In the genomic region with DNA sequence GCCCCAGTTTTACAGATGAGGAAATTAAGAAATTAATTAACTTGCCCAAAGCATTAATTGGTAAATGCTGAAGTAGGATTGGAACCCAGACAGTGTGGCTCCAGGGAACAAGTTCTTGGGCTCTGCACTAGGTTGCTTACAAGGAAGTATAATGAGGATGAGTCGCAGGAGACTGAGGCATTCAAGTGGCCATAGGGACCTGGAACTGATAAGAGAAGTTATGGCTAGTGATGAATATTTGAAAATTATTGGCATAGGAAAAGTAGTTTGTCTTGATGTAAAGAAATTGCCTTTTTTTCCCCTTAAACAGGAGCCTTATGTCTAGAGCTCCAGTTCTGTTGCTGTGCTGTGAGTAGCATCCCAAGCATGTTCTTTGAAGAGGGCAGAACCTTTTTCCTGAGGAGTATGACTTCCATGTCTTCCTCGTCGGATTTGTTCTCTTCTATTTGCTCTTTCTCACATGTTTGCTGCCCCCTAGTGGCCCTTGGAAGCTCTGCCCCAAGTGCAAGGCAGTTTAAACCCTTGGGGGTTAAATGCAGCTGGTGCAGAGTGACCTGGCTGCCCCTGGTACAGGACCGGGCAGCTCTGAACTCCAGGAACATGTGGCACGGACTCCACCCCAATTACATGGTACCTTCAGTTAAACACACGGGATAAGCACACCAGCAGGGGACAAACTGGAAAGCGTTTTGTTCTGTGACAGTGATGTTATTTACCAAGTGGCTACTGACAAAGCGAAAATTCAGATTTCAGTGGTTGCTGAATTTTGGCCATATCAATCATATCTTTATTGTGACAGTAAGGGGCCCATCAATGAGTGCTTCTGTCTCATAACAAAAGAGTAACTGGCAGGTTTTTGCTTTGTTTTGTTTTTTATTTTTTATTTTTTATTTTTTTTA, we compare ENCODE assay signal across 8 cellular contexts.
DNase-seq lines count a peak whose midpoint lies in the region; ATAC-seq and TF ChIP-seq lines count a peak whose summit lies in the region.

No MANE protein-coding gene starts in this region.

- peak; percentile 81 for DNase-seq in AG20443 (ENCODE audit: low spot score)
- DNase-seq in HL-60 (ENCODE audit: low read depth in 1 of 2, low spot score in 1 of 2): peak; percentile 12 to 75
- DNase-seq in NOMO-1 treated with DMSO at 0.1 percent for 48 hours (lab: John Stamatoyannopoulos, UW; ENCODE audit: unreplicated experiment): peak; percentile 55
- DNase-seq in activated CD8-positive, alpha-beta memory T cell treated with anti-CD3 and anti-CD28 coated beads for 48 hours (ENCODE audit: low read depth in 2 of 3, low spot score in 2 of 3): peak; percentile 6 to 48 (median 21)
- peak; percentile 84 for DNase-seq in epithelial cell of esophagus (ENCODE audit: low read depth)
- peak; percentile 93 for DNase-seq in myocyte (ENCODE audit: low read depth)
- peak; percentile 14 to 35 for DNase-seq in stimulated activated CD8-positive, alpha-beta memory T cell treated with anti-CD3 and anti-CD28 coated beads, Interleukin-7, amount 100 ng/mL, for 1 hour (ENCODE audit: low read depth in 2 of 2)

- peak; percentile 83 for ATAC-seq in GM18909 (IDR thresholded peaks at IDR 0.05; ENCODE audit: poor library complexity, unreplicated experiment)

- H3K4me3 ChIP-seq in HL-60 (replicated peaks; ENCODE audit: insufficient read depth, low read length) (no peak overlapping the region), epithelial cell of esophagus (ENCODE audit: low read length) (no peak overlapping the region)

- TF ChIP-seq CTCF in HL-60 (IDR thresholded peaks at IDR 0.05; ENCODE audit: insufficient read depth, low read length) (peak; percentile 82), epithelial cell of esophagus (IDR thresholded peaks at IDR 0.05; ENCODE audit: insufficient read depth, low read depth, low read length, missing control alignments) (peak; percentile 94)

- no peaks in the 10 kb centered on the region for H3K27me3 ChIP-seq in HL-60 (ENCODE audit: insufficient read depth, poor library complexity, severe bottlenecking)

- no peak overlapping the region for H3K27ac ChIP-seq in HL-60 (replicated peaks)

Comparison
In these comparisons a context has a peak if more than half of its experiments do, and no peak if none do; other contexts are left out.
1. DNase-seq: peak in every context shown above with its lines; median percentile 93 in myocyte; 84 in epithelial cell of esophagus; 81 in AG20443; 55 in NOMO-1 treated with DMSO at 0.1 percent for 48 hours; 44 in HL-60; 24 in stimulated activated CD8-positive, alpha-beta memory T cell treated with anti-CD3 and anti-CD28 coated beads, Interleukin-7, amount 100 ng/mL, for 1 hour; 21 in activated CD8-positive, alpha-beta memory T cell treated with anti-CD3 and anti-CD28 coated beads for 48 hours.